Comparison of ENCODE assay signal across 25 cellular contexts in the genomic region with DNA sequence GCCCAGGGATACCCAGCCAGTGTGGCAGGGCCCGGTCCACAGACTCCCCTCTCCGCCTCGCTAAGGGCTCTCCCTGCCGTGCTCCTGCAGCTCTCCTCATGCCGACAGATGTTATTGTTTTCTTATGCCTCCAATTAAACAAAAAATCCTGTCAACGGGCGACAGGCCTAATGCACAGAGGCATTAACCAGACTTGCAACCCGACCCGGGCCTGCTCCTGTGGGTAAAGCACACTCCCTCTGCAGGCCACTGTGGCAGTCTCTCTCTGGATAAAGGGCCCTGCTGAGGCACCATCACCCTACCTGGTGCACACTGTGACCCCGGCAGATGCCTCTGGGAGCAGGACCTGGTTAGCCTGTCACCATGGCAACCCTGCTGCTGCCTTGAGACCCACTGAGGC. TPM values are rescaled to one million over a fixed set of nuclear protein-coding genes. Genes with fewer than 3 reads are reported as not detected.
A peak's percentile ranks its signal among the peaks of the same experiment; 100 is the strongest.
DNase-seq lines count a peak whose midpoint lies in the region; TF ChIP-seq lines count a peak whose summit lies in the region.
"Had no signal": no experiment of that assay in that cellular context is flagged by ENCODE, and none has a peak within 500 bp of the region (broad histone marks: within the 10 kb centered on the region; RNA-seq: fewer than 3 reads in every experiment).

No MANE protein-coding gene starts in this region.

- TF ChIP-seq CTCF in hepatocyte (IDR thresholded peaks at IDR 0.05; ENCODE audit: poor library complexity) = peak; percentile 13
- TF ChIP-seq CTCF in type B pancreatic cell (conservative IDR thresholded peaks at IDR 0.05) = no peak
- TF ChIP-seq CTCF in ovary (IDR thresholded peaks at IDR 0.05) = no peak

- H3K4me2 ChIP-seq in hepatocyte = no peak overlapping the region

- intact Hi-C loops in ovary (cut with DNase I) = no loop called here

- no peaks in the 10 kb centered on the region for H3K9me2 ChIP-seq in hepatocyte (replicated peaks; ENCODE audit: insufficient read depth)

- no peaks in the 10 kb centered on the region for H3K36me3 Mint-ChIP-seq in type B pancreatic cell

- no peak overlapping the region for H3K27ac ChIP-seq in hepatocyte
- H3K27ac ChIP-seq in ovary = no peak overlapping the region
- H3K27ac ChIP-seq: adrenal gland, breast epithelium, colonic mucosa had no signal

- H3K79me2 ChIP-seq in hepatocyte = no peaks in the 10 kb centered on the region

- no peaks in the 10 kb centered on the region for H4K20me1 ChIP-seq in hepatocyte (ENCODE audit: insufficient read depth, poor library complexity, severe bottlenecking)

- peaks cover 50% of the 10 kb centered on the region for H3K27me3 Mint-ChIP-seq in type B pancreatic cell

- H3K27me3 ChIP-seq in hepatocyte (no peaks in the 10 kb centered on the region), ovary (no peaks in the 10 kb centered on the region)
- H3K27me3 ChIP-seq: breast epithelium, colonic mucosa had no signal

- WGBS in hepatocyte (ENCODE audit: low lambda C conversion rate, missing lambda C conversion rate) = 38% methylated on average over 10 of the region's 10 CpGs
- WGBS in ovary, 3 donors = 47 to 58% (median 56%) methylated on average over 10 of the region's 10 CpGs

- H2AFZ ChIP-seq in hepatocyte = no peak overlapping the region

- H3K9me3 ChIP-seq in hepatocyte (ENCODE audit: low read depth) (no peaks in the 10 kb centered on the region), ovary (no peaks in the 10 kb centered on the region)
- H3K9me3 ChIP-seq: adrenal gland, breast epithelium, Caco-2, colonic mucosa had no signal

- H3K9me3 Mint-ChIP-seq in type B pancreatic cell = no peaks in the 10 kb centered on the region

- peak overlapping the region; percentile 22 for H3K4me3 Mint-ChIP-seq in type B pancreatic cell

- H3K36me3 ChIP-seq in hepatocyte (replicated peaks; ENCODE audit: insufficient read depth, low read depth) (no peaks in the 10 kb centered on the region), ovary (no peaks in the 10 kb centered on the region)
- H3K36me3 ChIP-seq: adrenal gland, breast epithelium, colonic mucosa had no signal

- DNase-seq in NCI-H1417 (lab: John Stamatoyannopoulos, UW) = peak in 2 of 3 experiments; percentile 6 to 8
- no peak for DNase-seq in NCI-H1417 treated with DMSO at 0.1 percent for 48 hours (lab: John Stamatoyannopoulos, UW)
- DNase-seq in NCI-H69 (lab: John Stamatoyannopoulos, UW) = peak; percentile 97
- DNase-seq in hepatocyte (ENCODE audit: low spot score) = no peak
- DNase-seq in type B pancreatic cell (ENCODE audit: extremely low spot score, unreplicated experiment) = no peak
- no peak for DNase-seq in mesenteric fat pad (ENCODE audit: low spot score)
- no peak for DNase-seq in cortex of kidney (lab: John Stamatoyannopoulos, UW)
- no peak for DNase-seq in ovary
- DNase-seq: 8988T; activated CD4-positive, alpha-beta T cell treated with anti-CD3 and anti-CD28 coated beads, Interleukin-2, amount 50 U/mL, for 1 hour; activated gamma-delta T cell; adrenal gland; AML-193; Caco-2; colonic mucosa; head of caudate nucleus; NCI-H2029 treated with DMSO at 0.1 percent for 48 hours; NCI-H510A treated with DMSO at 0.1 percent for 48 hours; nucleus accumbens; OCI-M1; Right ventricle myocardium superior; T-helper 1 cell had no signal

- H3K4me1 ChIP-seq in hepatocyte (ENCODE audit: insufficient read depth) (no peaks in the 10 kb centered on the region), ovary (ENCODE audit: insufficient read depth) (no peaks in the 10 kb centered on the region)
- H3K4me1 ChIP-seq: adrenal gland, breast epithelium, Caco-2, colonic mucosa had no signal

- TF ChIP-seq EP300 in ovary (IDR thresholded peaks at IDR 0.05) = no peak

- no peak overlapping the region for H3K4me3 ChIP-seq in hepatocyte
- H3K4me3 ChIP-seq in ovary = no peak overlapping the region
- H3K4me3 ChIP-seq: adrenal gland, breast epithelium, colonic mucosa had no signal

- peaks cover 6% of the 10 kb centered on the region for H3K4me1 Mint-ChIP-seq in type B pancreatic cell (ENCODE audit: unreplicated experiment)

- H3K27ac Mint-ChIP-seq in type B pancreatic cell = no peak overlapping the region

- TF ChIP-seq POLR2A in ovary (IDR thresholded peaks at IDR 0.05) = no peak

RNA-seq across cellular contexts. Expression of gene HAND1, which starts 27.5 kb away (rescaled TPM):
- total RNA-seq in hepatocyte = 35.6 and 39.2 TPM in 2 replicates
- 118 and 168 TPM in 2 replicates for polyA plus RNA-seq in hepatocyte
- 2.4 and 17.9 TPM in 2 replicates for total RNA-seq in type B pancreatic cell (ENCODE audit: low replicate concordance)
- not detected for total RNA-seq in mesenteric fat pad
- not detected for total RNA-seq in ovary
- polyA plus RNA-seq in ovary = not detected
- total RNA-seq: lung microvascular endothelial cell, renal cortical epithelial cell had no signal

RNA-seq across cellular contexts. Expression of gene SAP30L, which starts 59.8 kb away (rescaled TPM):
- 21.6 and 43.7 TPM in 2 replicates for total RNA-seq in hepatocyte
- 39.4 and 45.6 TPM in 2 replicates for polyA plus RNA-seq in hepatocyte
- 39.4 and 43.7 TPM in 2 replicates for total RNA-seq in type B pancreatic cell (ENCODE audit: low replicate concordance)
- total RNA-seq in mesenteric fat pad = 34.2 TPM
- total RNA-seq in ovary = 10 to 100 TPM; 18.7 to 63.1 (median 41.5) TPM
- 10 to 100 TPM; 23.1 to 58.2 TPM for polyA plus RNA-seq in ovary

Comparison
In these comparisons a context has a peak if more than half of its experiments do, and no peak if none do; other contexts are left out.
1. DNase-seq: peak in NCI-H1417 (2 of 3) and NCI-H69 (single experiment); none in NCI-H1417 treated with DMSO at 0.1 percent for 48 hours (single experiment), hepatocyte (single experiment), type B pancreatic cell (single experiment), mesenteric fat pad (single experiment), cortex of kidney (single experiment) and ovary (0 of 5).